ENCODE assay signal across 24 cellular contexts in genomic region chr5:141767671-141768070, GRCh38.
DNase-seq lines count a peak whose midpoint lies in the region; ATAC-seq, FAIRE-seq and TF ChIP-seq lines count a peak whose summit lies in the region.
"Had no signal": no experiment of that assay in that cellular context is flagged by ENCODE, and none has a peak within 500 bp of the region (broad histone marks: within the 10 kb centered on the region; RNA-seq: fewer than 3 reads in every experiment).

No MANE protein-coding gene starts in this region.

- H3K79me2 ChIP-seq in Karpas-422 (ENCODE audit: low read length) (no peaks in the 10 kb centered on the region), osteoblast (ENCODE audit: insufficient read depth, low read length) (no peaks in the 10 kb centered on the region)

- H3K9ac ChIP-seq in Karpas-422 (ENCODE audit: low read length) (no peak overlapping the region), kidney (ENCODE audit: low read length in 2 of 2) (no peak overlapping the region)
- H3K9ac ChIP-seq: BLaER1 had no signal

- DNase-seq in Karpas-422 (no peak), kidney (peak; percentile 23), osteoblast (ENCODE audit: insufficient read length, low spot score, missing footprints) (peak; percentile 10)
- DNase-seq: BE2C; C1 segment of cervical spinal cord; CD4-positive, alpha-beta memory T cell; CD4-positive, CD25-positive, alpha-beta regulatory T cell; CD8-positive, alpha-beta memory T cell; COR-L47; DMS 273 treated with DMSO at 0.1 percent for 48 hours; DMS153; DMS53; DMS79; DND-41; EL; GDM1 had no signal

- H2AFZ ChIP-seq in Karpas-422 (ENCODE audit: low read length) (no peak overlapping the region), osteoblast (ENCODE audit: low read length) (no peak overlapping the region)

- no peak for ATAC-seq in HG02884 (IDR thresholded peaks at IDR 0.05; ENCODE audit: unreplicated experiment)
- ATAC-seq in GM18502 (IDR thresholded peaks at IDR 0.05; ENCODE audit: poor library complexity, unreplicated experiment) = no peak
- ATAC-seq: A549, GM12878 had no signal

- TF ChIP-seq CTCF in kidney (IDR thresholded peaks at IDR 0.05; ENCODE audit: borderline replicate concordance, extremely low read depth, insufficient read depth) (no peak), osteoblast (IDR thresholded peaks at IDR 0.05; ENCODE audit: extremely low read depth, low read depth, low read length) (no peak)

- 0 out of 2 replicates have a peak overlapping the region, but pooled peaks have one; percentile 88 for H3K27ac ChIP-seq in Karpas-422 (ENCODE audit: low read length)
- H3K27ac ChIP-seq in kidney (ENCODE audit: low read depth in 2 of 2, low read length in 2 of 2) = no peak overlapping the region
- H3K27ac ChIP-seq in osteoblast (ENCODE audit: low read depth, low read length) = no peak overlapping the region
- H3K27ac ChIP-seq: 22Rv1, A549, BLaER1 had no signal

- no peaks in the 10 kb centered on the region for H3K9me2 ChIP-seq in Karpas-422 (replicated peaks; ENCODE audit: insufficient read depth, low read length)

- intact Hi-C loops in kidney (cut with DNase I) = no loop called here

- H3K4me3 ChIP-seq in Karpas-422 (ENCODE audit: low read length) (no peak overlapping the region), kidney (ENCODE audit: low read length in 2 of 2) (no peak overlapping the region), osteoblast (ENCODE audit: insufficient read depth, low read length) (no peak overlapping the region)
- H3K4me3 ChIP-seq: A549, BLaER1, GM12878 had no signal

- FAIRE-seq in kidney (lab: Jason Lieb, UNC) = no peak
- FAIRE-seq: A549, GM12878, GM12892, GM19239 had no signal

- H3K36me3 ChIP-seq in Karpas-422 (ENCODE audit: insufficient read depth, low read length) = no peaks in the 10 kb centered on the region
- no peaks in the 10 kb centered on the region for H3K36me3 ChIP-seq in kidney (ENCODE audit: control insufficient read depth in 1 of 2, insufficient read depth in 2 of 2, low read length in 2 of 2)
- no peaks in the 10 kb centered on the region for H3K36me3 ChIP-seq in osteoblast (ENCODE audit: insufficient read depth, low read length)
- H3K36me3 ChIP-seq: BE2C, BLaER1 had no signal

- no peaks in the 10 kb centered on the region for H3K27me3 ChIP-seq in Karpas-422 (ENCODE audit: low read length)
- H3K27me3 ChIP-seq in osteoblast (ENCODE audit: insufficient read depth, low read length) = peaks cover 40% of the 10 kb centered on the region
- H3K27me3 ChIP-seq: BE2C, BLaER1 had no signal

- H4K20me1 ChIP-seq in Karpas-422 (ENCODE audit: insufficient read depth, low read depth, low read length) (no peaks in the 10 kb centered on the region), osteoblast (ENCODE audit: insufficient read depth, low read length) (no peaks in the 10 kb centered on the region)
- H4K20me1 ChIP-seq: BLaER1 had no signal

- H3K9me3 ChIP-seq in Karpas-422 (ENCODE audit: low read length) (no peaks in the 10 kb centered on the region), kidney (ENCODE audit: control insufficient read depth in 1 of 2, low read length in 2 of 2) (no peaks in the 10 kb centered on the region), osteoblast (ENCODE audit: low read depth, low read length) (no peaks in the 10 kb centered on the region)
- H3K9me3 ChIP-seq: A549, BE2C, BLaER1 had no signal

- H3K4me1 ChIP-seq in Karpas-422 (ENCODE audit: low read length) (peaks cover 87% of the 10 kb centered on the region), kidney (ENCODE audit: control insufficient read depth in 1 of 2, insufficient read depth in 1 of 2, low read depth in 1 of 2, low read length in 2 of 2) (no peaks in the 10 kb centered on the region), osteoblast (ENCODE audit: insufficient read depth, low read length) (no peaks in the 10 kb centered on the region)
- H3K4me1 ChIP-seq: A549, BE2C had no signal

- H3K4me2 ChIP-seq in Karpas-422 (ENCODE audit: low read depth, low read length, poor library complexity, severe bottlenecking) = no peak overlapping the region
- no peak overlapping the region for H3K4me2 ChIP-seq in osteoblast (ENCODE audit: insufficient read depth, low read length)
- H3K4me2 ChIP-seq: A549, BLaER1 had no signal
